1 cellular context compared by ENCODE assay signal in the genomic region with DNA sequence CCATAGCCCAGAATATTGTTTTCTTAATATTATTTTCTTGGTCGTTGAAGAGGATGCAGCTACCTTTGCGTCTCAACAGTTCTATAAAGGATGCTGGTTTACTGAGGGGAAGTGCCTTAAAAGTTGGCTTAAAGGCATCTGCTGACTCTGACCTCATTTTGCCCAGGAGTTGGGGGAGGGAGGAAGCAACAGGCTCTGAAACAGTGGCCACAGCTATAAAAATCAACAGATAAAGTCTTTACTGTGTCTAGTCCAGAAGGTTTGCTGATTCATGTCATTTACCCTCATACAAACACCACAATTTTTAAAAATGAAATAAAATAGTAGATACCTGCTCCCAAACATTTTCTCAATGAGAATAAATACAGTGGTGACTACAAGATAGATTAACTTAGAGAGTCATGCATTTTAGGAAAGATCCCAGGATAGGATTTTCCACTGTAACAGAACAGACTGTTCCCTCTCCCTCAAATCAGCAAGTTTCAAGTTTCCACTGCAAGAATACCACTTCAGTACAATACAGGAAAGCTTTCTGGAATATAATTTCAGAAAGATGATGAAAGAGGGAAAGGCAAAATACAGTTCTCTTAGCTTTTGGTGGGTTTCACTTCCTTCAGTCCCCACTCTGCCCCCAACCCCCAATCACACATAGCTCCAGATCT.
TF ChIP-seq lines count a peak whose summit lies in the region.

No MANE protein-coding gene starts in this region.

TF ChIP-seq in HepG2, 621 proteins besides CTCF, POLR2A, EP300 and RAD21 (continued from another document):
- no peak for TF ChIP-seq ZC3H4 (CRISPR knock-in tag; IDR thresholded peaks at IDR 0.05; ENCODE audit: borderline replicate concordance)
- TF ChIP-seq, protein P1, sequence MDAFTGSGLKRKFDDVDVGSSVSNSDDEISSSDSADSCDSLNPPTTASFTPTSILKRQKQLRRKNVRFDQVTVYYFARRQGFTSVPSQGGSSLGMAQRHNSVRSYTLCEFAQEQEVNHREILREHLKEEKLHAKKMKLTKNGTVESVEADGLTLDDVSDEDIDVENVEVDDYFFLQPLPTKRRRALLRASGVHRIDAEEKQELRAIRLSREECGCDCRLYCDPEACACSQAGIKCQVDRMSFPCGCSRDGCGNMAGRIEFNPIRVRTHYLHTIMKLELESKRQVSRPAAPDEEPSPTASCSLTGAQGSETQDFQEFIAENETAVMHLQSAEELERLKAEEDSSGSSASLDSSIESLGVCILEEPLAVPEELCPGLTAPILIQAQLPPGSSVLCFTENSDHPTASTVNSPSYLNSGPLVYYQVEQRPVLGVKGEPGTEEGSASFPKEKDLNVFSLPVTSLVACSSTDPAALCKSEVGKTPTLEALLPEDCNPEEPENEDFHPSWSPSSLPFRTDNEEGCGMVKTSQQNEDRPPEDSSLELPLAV (CRISPR knock-in tag; conservative IDR thresholded peaks at IDR 0.05; ENCODE audit: low read depth), result no peak
- TF ChIP-seq PREB (CRISPR knock-in tag; IDR thresholded peaks at IDR 0.05), result no peak
- TF ChIP-seq ZNF235 (CRISPR knock-in tag; IDR thresholded peaks at IDR 0.05; ENCODE audit: borderline replicate concordance), result no peak
- no peak for TF ChIP-seq ZNF768 (CRISPR knock-in tag; IDR thresholded peaks at IDR 0.05)
